ENCODE assay signal across 16 cellular contexts in the genomic region with DNA sequence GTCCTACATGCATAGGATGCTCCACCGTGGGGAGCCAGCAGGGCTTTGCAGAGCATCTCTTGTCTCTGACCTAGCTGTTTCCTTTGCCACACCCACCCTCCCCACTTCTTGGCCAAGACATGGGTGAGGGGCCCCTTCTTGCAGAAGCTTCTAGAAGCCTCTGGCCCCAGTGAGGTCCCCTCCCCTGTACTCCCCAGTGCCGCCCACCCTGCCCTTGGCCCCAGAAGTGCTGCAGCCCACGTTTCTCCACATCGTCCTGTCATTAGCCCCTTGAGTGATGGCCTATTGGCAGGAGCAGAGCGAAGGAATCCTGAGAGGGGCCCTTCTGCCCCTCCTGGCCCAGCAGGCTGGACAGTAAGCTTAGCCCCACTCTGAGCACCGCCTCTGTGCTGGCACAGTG. TPM values are rescaled to one million over a fixed set of nuclear protein-coding genes. Genes with fewer than 3 reads are reported as not detected.
DNase-seq lines count a peak whose midpoint lies in the region; ATAC-seq and TF ChIP-seq lines count a peak whose summit lies in the region.
"Had no signal": no experiment of that assay in that cellular context is flagged by ENCODE, and none has a peak within 500 bp of the region (broad histone marks: within the 10 kb centered on the region; RNA-seq: fewer than 3 reads in every experiment).

No MANE protein-coding gene starts in this region.

- intact Hi-C loops in spleen (cut with DNase I; ENCODE audit: low total_unique reads) = no loop called here

- no peaks in the 10 kb centered on the region for H3K9me3 Mint-ChIP-seq in IgD-negative memory B cell
- H3K9me3 Mint-ChIP-seq in effector memory CD8-positive, alpha-beta T cell = no peaks in the 10 kb centered on the region
- H3K9me3 Mint-ChIP-seq: stimulated activated naive CD8-positive, alpha-beta T cell treated with anti-CD3 and anti-CD28 coated beads, Interleukin-15, Interleukin-2, amounts not matched to agents 100 ng/mL and 50 ng/mL, for 24 hours had no signal

- peaks cover 11% of the 10 kb centered on the region for H3K36me3 Mint-ChIP-seq in IgD-negative memory B cell
- H3K36me3 Mint-ChIP-seq in effector memory CD8-positive, alpha-beta T cell (ENCODE audit: insufficient read depth) = peaks cover 4% of the 10 kb centered on the region

- peaks cover 33 to 46% (median 36%) of the 10 kb centered on the region in 3 donors for H3K4me1 Mint-ChIP-seq in IgD-negative memory B cell
- H3K4me1 Mint-ChIP-seq in effector memory CD8-positive, alpha-beta T cell (ENCODE audit: low read depth in 2 of 2) = peaks cover 31 to 49% of the 10 kb centered on the region in 2 donors

- H3K27me3 ChIP-seq in spleen (replicated peaks in 1 of 7) = no peaks in the 10 kb centered on the region
- H3K27me3 ChIP-seq: dorsolateral prefrontal cortex had no signal

- 71 to 83% (median 75%) methylated on average over 5 to 6 of the region's 6 CpGs for WGBS in spleen, 5 donors

- peak overlapping the region in 1 of 3 donors; percentile 95 for H3K27ac Mint-ChIP-seq in IgD-negative memory B cell
- peak overlapping the region in 1 of 2 donors; percentile 98 for H3K27ac Mint-ChIP-seq in effector memory CD8-positive, alpha-beta T cell

- TF ChIP-seq CTCF in spleen (IDR thresholded peaks at IDR 0.05 in 8 of 11, conservative IDR thresholded peaks at IDR 0.05 in 3 of 11) = no peak

- H3K9me3 ChIP-seq in spleen = no peaks in the 10 kb centered on the region

- peaks cover 27 to 60% (median 45%) of the 10 kb centered on the region in 6 donors for H3K4me1 ChIP-seq in spleen

- H3K27ac ChIP-seq in spleen = peak overlapping the region in 7 of 8 donors; percentile 93 to 98 (median 95)

- H3K36me3 ChIP-seq in spleen = peaks cover 0 to 39% (median 4%) of the 10 kb centered on the region in 6 donors

- DNase-seq in activated effector memory CD4-positive, alpha-beta T cell treated with anti-CD3 and anti-CD28 coated beads, Interleukin-2, amount 50 U/mL, for 16 hours = peak; percentile 59
- no peak for DNase-seq in activated effector memory CD4-positive, alpha-beta T cell treated with Interleukin-2 at 50 U/mL for 16 hours
- DNase-seq in effector memory CD8-positive, alpha-beta T cell = no peak
- DNase-seq in spleen (peak; percentile 77), DMS153 (lab: John Stamatoyannopoulos, UW) (no peak), NCI-H748 (lab: John Stamatoyannopoulos, UW; ENCODE audit: unreplicated experiment) (no peak)
- DNase-seq in central memory CD4-positive, alpha-beta T cell = no peak
- DNase-seq: ACHN, DMS 273 treated with DMSO at 0.1 percent for 48 hours, dorsolateral prefrontal cortex, left ventricle myocardium superior, MV-4-11, NCI-H2171, SHP77 treated with DMSO at 0.1 percent for 48 hours had no signal

- no peak for ATAC-seq in effector memory CD8-positive, alpha-beta T cell (replicated peaks)

- no peak for TF ChIP-seq POLR2A in spleen (IDR thresholded peaks at IDR 0.05)

- peak overlapping the region; percentile 9 to 87 (median 66) for H3K4me3 Mint-ChIP-seq in IgD-negative memory B cell
- H3K4me3 Mint-ChIP-seq in effector memory CD8-positive, alpha-beta T cell = peak overlapping the region; percentile 80 to 88

- H3K4me3 ChIP-seq in spleen = peak overlapping the region in 1 of 8 donors; percentile 78

- no peaks in the 10 kb centered on the region for H3K27me3 Mint-ChIP-seq in IgD-negative memory B cell
- peaks cover 9 to 15% of the 10 kb centered on the region in 2 donors for H3K27me3 Mint-ChIP-seq in effector memory CD8-positive, alpha-beta T cell
- H3K27me3 Mint-ChIP-seq: stimulated activated naive CD8-positive, alpha-beta T cell treated with anti-CD3 and anti-CD28 coated beads, Interleukin-15, Interleukin-2, amounts not matched to agents 100 ng/mL and 50 ng/mL, for 24 hours had no signal

RNA-seq across cellular contexts. Expression of a gene that starts 43.7 kb away (rescaled TPM):
- polyA plus RNA-seq in IgD-negative memory B cell = 193 TPM
- 100 to 1,000 TPM in 6 of 7 donors, 10 to 100 TPM in 1; 87.2 to 357 (median 168) TPM for total RNA-seq in spleen
- polyA plus RNA-seq in spleen = 100 to 1,000 TPM in 2 of 3 donors, 10 to 100 TPM in 1; 69.3 to 184 (median 119) TPM

Comparison
In these comparisons a context has a peak if more than half of its experiments do, and no peak if none do; other contexts are left out.
1. DNase-seq: peak in activated effector memory CD4-positive, alpha-beta T cell treated with anti-CD3 and anti-CD28 coated beads, Interleukin-2, amount 50 U/mL, for 16 hours (single experiment) and spleen (single experiment); none in activated effector memory CD4-positive, alpha-beta T cell treated with Interleukin-2 at 50 U/mL for 16 hours (single experiment), effector memory CD8-positive, alpha-beta T cell (0 of 3), DMS153 (single experiment), NCI-H748 (single experiment) and central memory CD4-positive, alpha-beta T cell (single experiment).